Comparison of ENCODE assay signal across 2 cellular contexts in genomic region chr7:27751888-27752660, GRCh38.
TF ChIP-seq lines count a peak whose summit lies in the region.

No MANE protein-coding gene starts in this region.

TF ChIP-seq in HEK293T, 16 proteins besides CTCF, POLR2A, EP300 and RAD21:
- TF ChIP-seq PKNOX1 (IDR thresholded peaks at IDR 0.05) (peak; percentile 31; the same call in 1 of the 2 replicates), ZNF384 (IDR thresholded peaks at IDR 0.05) (no peak), FOXA1 (IDR thresholded peaks at IDR 0.05) (no peak)

TF ChIP-seq in K562, 482 proteins besides CTCF, POLR2A, EP300 and RAD21 (continued from another document):
- TF ChIP-seq C11orf30 (IDR thresholded peaks at IDR 0.05; ENCODE audit: low read depth) (peak; percentile 63), ZNF699 (CRISPR knock-in tag; IDR thresholded peaks at IDR 0.05; ENCODE audit: insufficient replicate concordance) (no peak), MAFF (IDR thresholded peaks at IDR 0.05; ENCODE audit: low read length) (0 out of 2 replicates have a peak, but pooled peaks have one; percentile 20), SRF (CRISPR knock-in tag; IDR thresholded peaks at IDR 0.05) (no peak)
